9 cellular contexts compared by ENCODE assay signal in genomic region chr9:94638335-94639044, GRCh38. TPM values are rescaled to one million over a fixed set of nuclear protein-coding genes. Genes with fewer than 3 reads are reported as not detected.
A peak's percentile ranks its signal among the peaks of the same experiment; 100 is the strongest.
DNase-seq lines count a peak whose midpoint lies in the region; ATAC-seq and TF ChIP-seq lines count a peak whose summit lies in the region.
"Had no signal": no experiment of that assay in that cellular context is flagged by ENCODE, and none has a peak within 500 bp of the region (broad histone marks: within the 10 kb centered on the region; RNA-seq: fewer than 3 reads in every experiment).

No MANE protein-coding gene starts in this region.

- TF ChIP-seq CTCF in NB4 (IDR thresholded peaks at IDR 0.05; ENCODE audit: low read depth, low read length) (no peak), epithelial cell of proximal tubule (conservative IDR thresholded peaks at IDR 0.05; ENCODE audit: low read depth, low read length) (no peak), neutrophil (IDR thresholded peaks at IDR 0.05) (no peak)

- peaks cover 8 to 18% (median 16%) of the 10 kb centered on the region in 3 donors for H3K4me1 Mint-ChIP-seq in CD8-positive, alpha-beta memory T cell

- no peaks in the 10 kb centered on the region for H3K9me3 ChIP-seq in CD8-positive, alpha-beta memory T cell (ENCODE audit: low read length)
- no peaks in the 10 kb centered on the region for H3K9me3 ChIP-seq in neutrophil

- H3K27ac ChIP-seq in CD8-positive, alpha-beta memory T cell (ENCODE audit: low read depth, low read length): no peak overlapping the region
- peak overlapping the region; percentile 92 for H3K27ac ChIP-seq in neutrophil

- no peak for DNase-seq in CD8-positive, alpha-beta memory T cell
- DNase-seq in NB4 (ENCODE audit: low read depth): peak; percentile 39
- DNase-seq in epithelial cell of proximal tubule (ENCODE audit: low read depth): no peak
- no peak for DNase-seq in CD1c-positive myeloid dendritic cell (ENCODE audit: extremely low spot score)
- no peak for DNase-seq in DMS 273 (lab: John Stamatoyannopoulos, UW; ENCODE audit: unreplicated experiment)
- DNase-seq: NCI-H2081 had no signal

- TF ChIP-seq POLR2A in NB4 (IDR thresholded peaks at IDR 0.05; ENCODE audit: extremely low read depth, insufficient read length): no peak

- ATAC-seq in GM21390 (IDR thresholded peaks at IDR 0.05; ENCODE audit: unreplicated experiment) (no peak), GM18870 (IDR thresholded peaks at IDR 0.05; ENCODE audit: unreplicated experiment) (no peak)

- H3K4me3 ChIP-seq in CD8-positive, alpha-beta memory T cell (ENCODE audit: low read length): peak overlapping the region; percentile 64
- H3K4me3 ChIP-seq in NB4 (ENCODE audit: low read depth, low read length): no peak overlapping the region
- H3K4me3 ChIP-seq in epithelial cell of proximal tubule (ENCODE audit: low read depth, low read length): peak overlapping the region; percentile 62
- peak overlapping the region; percentile 77 to 91 for H3K4me3 ChIP-seq in neutrophil (ENCODE audit: low read depth in 1 of 2, low read length in 1 of 2)

- no peaks in the 10 kb centered on the region for H3K36me3 ChIP-seq in CD8-positive, alpha-beta memory T cell (ENCODE audit: insufficient read depth, low read length)
- H3K36me3 ChIP-seq in neutrophil: no peaks in the 10 kb centered on the region

- no peaks in the 10 kb centered on the region for H3K27me3 ChIP-seq in CD8-positive, alpha-beta memory T cell (ENCODE audit: insufficient read depth, low read length, poor library complexity, severe bottlenecking)
- peaks cover 4% of the 10 kb centered on the region for H3K27me3 ChIP-seq in neutrophil

- H3K4me1 ChIP-seq in CD8-positive, alpha-beta memory T cell (ENCODE audit: insufficient read depth, low read length): peaks cover 12% of the 10 kb centered on the region
- H3K4me1 ChIP-seq in neutrophil (ENCODE audit: control insufficient read depth in 1 of 2, insufficient read depth in 1 of 2, low read depth in 1 of 2, low read length in 1 of 2): peaks cover 30 to 33% of the 10 kb centered on the region in 2 experiments

- H3K27ac Mint-ChIP-seq in CD8-positive, alpha-beta memory T cell: peak overlapping the region in 6 of 8 donors; percentile 35 to 88 (median 62)

- H3K9me3 Mint-ChIP-seq in CD8-positive, alpha-beta memory T cell: no peaks in the 10 kb centered on the region

- peak overlapping the region; percentile 89 to 97 (median 92) for H3K4me3 Mint-ChIP-seq in CD8-positive, alpha-beta memory T cell

- CTCF ChIA-PET in CD8-positive, alpha-beta memory T cell (lab: Charles Lee): no interaction called here

- peaks cover 2 to 19% of the 10 kb centered on the region in 2 donors for H3K27me3 Mint-ChIP-seq in CD8-positive, alpha-beta memory T cell

- POLR2A ChIA-PET in CD8-positive, alpha-beta memory T cell (lab: Charles Lee): no interaction called here

- peaks cover 0 to 4% (median 1%) of the 10 kb centered on the region in 3 donors for H3K36me3 Mint-ChIP-seq in CD8-positive, alpha-beta memory T cell

RNA-seq across cellular contexts. Expression of gene FBP1, which starts 0.8 kb away (rescaled TPM):
- under 1 TPM; 0.53 to 0.55 TPM for total RNA-seq in CD8-positive, alpha-beta memory T cell
- 13.3 TPM for polyA plus RNA-seq in CD8-positive, alpha-beta memory T cell
- total RNA-seq in epithelial cell of proximal tubule: 1.6 and 2.9 TPM in 2 replicates

RNA-seq across cellular contexts. Expression of gene FBP2, which starts 44.9 kb away (rescaled TPM):
- not detected for total RNA-seq in CD8-positive, alpha-beta memory T cell
- not detected for polyA plus RNA-seq in CD8-positive, alpha-beta memory T cell
- not detected in 2 replicates for total RNA-seq in epithelial cell of proximal tubule
